Comparison of ENCODE assay signal across 4 cellular contexts in the genomic region with DNA sequence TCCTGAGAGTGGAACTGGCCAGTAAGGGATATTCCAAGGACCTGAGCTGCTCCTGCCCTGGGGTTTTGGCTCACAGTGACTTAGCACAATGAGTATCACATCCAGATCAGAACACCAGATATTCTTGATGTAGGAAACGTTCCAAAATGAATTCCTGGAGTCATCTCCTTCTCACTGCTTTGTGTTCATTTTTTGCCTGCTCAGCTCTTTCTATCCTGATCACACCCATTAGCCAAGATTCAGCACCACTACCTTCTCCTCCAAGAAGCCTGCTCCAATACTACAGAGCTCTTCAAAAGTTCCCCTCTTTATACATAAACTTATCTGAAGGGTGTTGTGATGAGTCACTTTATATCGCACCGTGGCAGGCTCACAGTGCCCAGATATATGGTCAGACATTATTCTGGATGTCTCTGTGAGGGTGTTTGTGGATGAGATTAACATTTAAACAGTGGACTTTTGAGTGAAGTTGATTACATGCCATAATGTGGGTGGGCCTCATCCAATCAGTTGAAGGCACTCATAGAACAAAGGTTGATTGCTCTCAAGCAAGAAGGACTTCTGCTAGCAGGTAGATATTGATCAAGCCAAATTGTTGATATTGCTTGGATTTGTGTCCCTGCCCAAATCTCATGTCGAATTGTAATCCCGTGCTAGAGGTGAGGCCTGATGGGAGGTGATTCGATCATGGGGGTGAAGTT.
A peak's percentile ranks its signal among the peaks of the same experiment; 100 is the strongest.
TF ChIP-seq lines count a peak whose summit lies in the region.

No MANE protein-coding gene starts in this region.

TF ChIP-seq in A549, 52 proteins besides CTCF, POLR2A, EP300 and RAD21 (continued from another document):
- TF ChIP-seq MAFK (IDR thresholded peaks at IDR 0.05; ENCODE audit: partially characterized antibody) (peak; percentile 95), ZC3H11A (IDR thresholded peaks at IDR 0.05) (no peak)
TF ChIP-seq in A549: peak in this region for 1.

TF ChIP-seq in IMR-90, 13 proteins besides CTCF, POLR2A, EP300 and RAD21:
- TF ChIP-seq BHLHE40 (IDR thresholded peaks at IDR 0.05; ENCODE audit: low read depth, low read length) (no peak), MXI1 (IDR thresholded peaks at IDR 0.05; ENCODE audit: borderline replicate concordance, low read depth, low read length) (no peak), MAFK (IDR thresholded peaks at IDR 0.05; ENCODE audit: low read depth, low read length) (peak; percentile 77), RFX5 (IDR thresholded peaks at IDR 0.05; ENCODE audit: low read depth, low read length) (no peak), NFE2L2 (IDR thresholded peaks at IDR 0.05; ENCODE audit: low read depth, low read length) (no peak), CEBPB (IDR thresholded peaks at IDR 0.05; ENCODE audit: low read depth, low read length) (no peak), SMC3 (IDR thresholded peaks at IDR 0.05; ENCODE audit: low read depth, low read length) (no peak)
- TF ChIP-seq, protein P1, sequence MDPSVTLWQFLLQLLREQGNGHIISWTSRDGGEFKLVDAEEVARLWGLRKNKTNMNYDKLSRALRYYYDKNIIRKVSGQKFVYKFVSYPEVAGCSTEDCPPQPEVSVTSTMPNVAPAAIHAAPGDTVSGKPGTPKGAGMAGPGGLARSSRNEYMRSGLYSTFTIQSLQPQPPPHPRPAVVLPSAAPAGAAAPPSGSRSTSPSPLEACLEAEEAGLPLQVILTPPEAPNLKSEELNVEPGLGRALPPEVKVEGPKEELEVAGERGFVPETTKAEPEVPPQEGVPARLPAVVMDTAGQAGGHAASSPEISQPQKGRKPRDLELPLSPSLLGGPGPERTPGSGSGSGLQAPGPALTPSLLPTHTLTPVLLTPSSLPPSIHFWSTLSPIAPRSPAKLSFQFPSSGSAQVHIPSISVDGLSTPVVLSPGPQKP (IDR thresholded peaks at IDR 0.05; ENCODE audit: borderline replicate concordance, low read depth, low read length) = no peak
- TF ChIP-seq, protein P2, sequence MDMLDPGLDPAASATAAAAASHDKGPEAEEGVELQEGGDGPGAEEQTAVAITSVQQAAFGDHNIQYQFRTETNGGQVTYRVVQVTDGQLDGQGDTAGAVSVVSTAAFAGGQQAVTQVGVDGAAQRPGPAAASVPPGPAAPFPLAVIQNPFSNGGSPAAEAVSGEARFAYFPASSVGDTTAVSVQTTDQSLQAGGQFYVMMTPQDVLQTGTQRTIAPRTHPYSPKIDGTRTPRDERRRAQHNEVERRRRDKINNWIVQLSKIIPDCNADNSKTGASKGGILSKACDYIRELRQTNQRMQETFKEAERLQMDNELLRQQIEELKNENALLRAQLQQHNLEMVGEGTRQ (IDR thresholded peaks at IDR 0.05; ENCODE audit: low read depth, low read length) = no peak

TF ChIP-seq in K562, 482 proteins besides CTCF, POLR2A, EP300 and RAD21 (continues in another document):
- peak; percentile 13 for TF ChIP-seq RBM25 (IDR thresholded peaks at IDR 0.05; ENCODE audit: low read depth, low read length, severe bottlenecking)
- TF ChIP-seq ZNF384 (IDR thresholded peaks at IDR 0.05; ENCODE audit: low read depth, low read length) = no peak
- TF ChIP-seq CBFA2T3 (IDR thresholded peaks at IDR 0.05) = peak; percentile 19; the same call in 1 of the 2 replicates
- peak; percentile 57 for TF ChIP-seq MAFF (IDR thresholded peaks at IDR 0.05; ENCODE audit: low read length)
- no peak for TF ChIP-seq NR4A1 (CRISPR knock-in tag; IDR thresholded peaks at IDR 0.05)
- TF ChIP-seq NR4A1 (tag; IDR thresholded peaks at IDR 0.05) = no peak
- no peak for TF ChIP-seq ZNF551 (CRISPR knock-in tag; IDR thresholded peaks at IDR 0.05)
- TF ChIP-seq, protein P3, sequence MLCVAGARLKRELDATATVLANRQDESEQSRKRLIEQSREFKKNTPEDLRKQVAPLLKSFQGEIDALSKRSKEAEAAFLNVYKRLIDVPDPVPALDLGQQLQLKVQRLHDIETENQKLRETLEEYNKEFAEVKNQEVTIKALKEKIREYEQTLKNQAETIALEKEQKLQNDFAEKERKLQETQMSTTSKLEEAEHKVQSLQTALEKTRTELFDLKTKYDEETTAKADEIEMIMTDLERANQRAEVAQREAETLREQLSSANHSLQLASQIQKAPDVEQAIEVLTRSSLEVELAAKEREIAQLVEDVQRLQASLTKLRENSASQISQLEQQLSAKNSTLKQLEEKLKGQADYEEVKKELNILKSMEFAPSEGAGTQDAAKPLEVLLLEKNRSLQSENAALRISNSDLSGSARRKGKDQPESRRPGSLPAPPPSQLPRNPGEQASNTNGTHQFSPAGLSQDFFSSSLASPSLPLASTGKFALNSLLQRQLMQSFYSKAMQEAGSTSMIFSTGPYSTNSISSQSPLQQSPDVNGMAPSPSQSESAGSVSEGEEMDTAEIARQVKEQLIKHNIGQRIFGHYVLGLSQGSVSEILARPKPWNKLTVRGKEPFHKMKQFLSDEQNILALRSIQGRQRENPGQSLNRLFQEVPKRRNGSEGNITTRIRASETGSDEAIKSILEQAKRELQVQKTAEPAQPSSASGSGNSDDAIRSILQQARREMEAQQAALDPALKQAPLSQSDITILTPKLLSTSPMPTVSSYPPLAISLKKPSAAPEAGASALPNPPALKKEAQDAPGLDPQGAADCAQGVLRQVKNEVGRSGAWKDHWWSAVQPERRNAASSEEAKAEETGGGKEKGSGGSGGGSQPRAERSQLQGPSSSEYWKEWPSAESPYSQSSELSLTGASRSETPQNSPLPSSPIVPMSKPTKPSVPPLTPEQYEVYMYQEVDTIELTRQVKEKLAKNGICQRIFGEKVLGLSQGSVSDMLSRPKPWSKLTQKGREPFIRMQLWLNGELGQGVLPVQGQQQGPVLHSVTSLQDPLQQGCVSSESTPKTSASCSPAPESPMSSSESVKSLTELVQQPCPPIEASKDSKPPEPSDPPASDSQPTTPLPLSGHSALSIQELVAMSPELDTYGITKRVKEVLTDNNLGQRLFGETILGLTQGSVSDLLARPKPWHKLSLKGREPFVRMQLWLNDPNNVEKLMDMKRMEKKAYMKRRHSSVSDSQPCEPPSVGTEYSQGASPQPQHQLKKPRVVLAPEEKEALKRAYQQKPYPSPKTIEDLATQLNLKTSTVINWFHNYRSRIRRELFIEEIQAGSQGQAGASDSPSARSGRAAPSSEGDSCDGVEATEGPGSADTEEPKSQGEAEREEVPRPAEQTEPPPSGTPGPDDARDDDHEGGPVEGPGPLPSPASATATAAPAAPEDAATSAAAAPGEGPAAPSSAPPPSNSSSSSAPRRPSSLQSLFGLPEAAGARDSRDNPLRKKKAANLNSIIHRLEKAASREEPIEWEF (CRISPR knock-in tag; IDR thresholded peaks at IDR 0.05) = no peak
- TF ChIP-seq, protein P4, sequence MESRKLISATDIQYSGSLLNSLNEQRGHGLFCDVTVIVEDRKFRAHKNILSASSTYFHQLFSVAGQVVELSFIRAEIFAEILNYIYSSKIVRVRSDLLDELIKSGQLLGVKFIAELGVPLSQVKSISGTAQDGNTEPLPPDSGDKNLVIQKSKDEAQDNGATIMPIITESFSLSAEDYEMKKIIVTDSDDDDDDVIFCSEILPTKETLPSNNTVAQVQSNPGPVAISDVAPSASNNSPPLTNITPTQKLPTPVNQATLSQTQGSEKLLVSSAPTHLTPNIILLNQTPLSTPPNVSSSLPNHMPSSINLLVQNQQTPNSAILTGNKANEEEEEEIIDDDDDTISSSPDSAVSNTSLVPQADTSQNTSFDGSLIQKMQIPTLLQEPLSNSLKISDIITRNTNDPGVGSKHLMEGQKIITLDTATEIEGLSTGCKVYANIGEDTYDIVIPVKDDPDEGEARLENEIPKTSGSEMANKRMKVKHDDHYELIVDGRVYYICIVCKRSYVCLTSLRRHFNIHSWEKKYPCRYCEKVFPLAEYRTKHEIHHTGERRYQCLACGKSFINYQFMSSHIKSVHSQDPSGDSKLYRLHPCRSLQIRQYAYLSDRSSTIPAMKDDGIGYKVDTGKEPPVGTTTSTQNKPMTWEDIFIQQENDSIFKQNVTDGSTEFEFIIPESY (CRISPR knock-in tag; IDR thresholded peaks at IDR 0.05) = no peak
- no peak for TF ChIP-seq MCM5 (IDR thresholded peaks at IDR 0.05; ENCODE audit: low read depth)
- peak; percentile 77 for TF ChIP-seq C11orf30 (IDR thresholded peaks at IDR 0.05; ENCODE audit: low read depth)
- TF ChIP-seq ZNF561 (CRISPR knock-in tag; conservative IDR thresholded peaks at IDR 0.05) = no peak
- TF ChIP-seq ZNF707 (CRISPR knock-in tag; conservative IDR thresholded peaks at IDR 0.05) = no peak
- TF ChIP-seq NCOA4 (IDR thresholded peaks at IDR 0.05; ENCODE audit: partially characterized antibody) = no peak
- peak; percentile 78 for TF ChIP-seq ZNF316 (IDR thresholded peaks at IDR 0.05)
- peak; percentile 91 for TF ChIP-seq ZNF134 (CRISPR knock-in tag; conservative IDR thresholded peaks at IDR 0.05)
- no peak for TF ChIP-seq DIDO1 (tag; IDR thresholded peaks at IDR 0.05; ENCODE audit: low read depth)
- TF ChIP-seq MAFK (IDR thresholded peaks at IDR 0.05; ENCODE audit: low read length) = peak; percentile 62

TF ChIP-seq in SK-N-SH treated with all-trans-retinoic acid at 6 μM for 48 hours, 23 proteins besides CTCF, POLR2A, EP300 and RAD21:
- TF ChIP-seq, protein P5, sequence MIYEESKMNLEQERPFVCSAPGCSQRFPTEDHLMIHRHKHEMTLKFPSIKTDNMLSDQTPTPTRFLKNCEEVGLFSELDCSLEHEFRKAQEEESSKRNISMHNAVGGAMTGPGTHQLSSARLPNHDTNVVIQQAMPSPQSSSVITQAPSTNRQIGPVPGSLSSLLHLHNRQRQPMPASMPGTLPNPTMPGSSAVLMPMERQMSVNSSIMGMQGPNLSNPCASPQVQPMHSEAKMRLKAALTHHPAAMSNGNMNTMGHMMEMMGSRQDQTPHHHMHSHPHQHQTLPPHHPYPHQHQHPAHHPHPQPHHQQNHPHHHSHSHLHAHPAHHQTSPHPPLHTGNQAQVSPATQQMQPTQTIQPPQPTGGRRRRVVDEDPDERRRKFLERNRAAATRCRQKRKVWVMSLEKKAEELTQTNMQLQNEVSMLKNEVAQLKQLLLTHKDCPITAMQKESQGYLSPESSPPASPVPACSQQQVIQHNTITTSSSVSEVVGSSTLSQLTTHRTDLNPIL (CRISPR knock-in tag; IDR thresholded peaks at IDR 0.05; ENCODE audit: low read depth) = no peak
- TF ChIP-seq OSR1 (CRISPR knock-in tag; IDR thresholded peaks at IDR 0.05) = no peak
- TF ChIP-seq, protein P6, sequence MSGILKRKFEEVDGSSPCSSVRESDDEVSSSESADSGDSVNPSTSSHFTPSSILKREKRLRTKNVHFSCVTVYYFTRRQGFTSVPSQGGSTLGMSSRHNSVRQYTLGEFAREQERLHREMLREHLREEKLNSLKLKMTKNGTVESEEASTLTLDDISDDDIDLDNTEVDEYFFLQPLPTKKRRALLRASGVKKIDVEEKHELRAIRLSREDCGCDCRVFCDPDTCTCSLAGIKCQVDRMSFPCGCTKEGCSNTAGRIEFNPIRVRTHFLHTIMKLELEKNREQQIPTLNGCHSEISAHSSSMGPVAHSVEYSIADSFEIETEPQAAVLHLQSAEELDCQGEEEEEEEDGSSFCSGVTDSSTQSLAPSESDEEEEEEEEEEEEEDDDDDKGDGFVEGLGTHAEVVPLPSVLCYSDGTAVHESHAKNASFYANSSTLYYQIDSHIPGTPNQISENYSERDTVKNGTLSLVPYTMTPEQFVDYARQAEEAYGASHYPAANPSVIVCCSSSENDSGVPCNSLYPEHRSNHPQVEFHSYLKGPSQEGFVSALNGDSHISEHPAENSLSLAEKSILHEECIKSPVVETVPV (CRISPR knock-in tag; IDR thresholded peaks at IDR 0.05) = no peak
- TF ChIP-seq TOX (CRISPR knock-in tag; IDR thresholded peaks at IDR 0.05; ENCODE audit: borderline replicate concordance) = no peak
- no peak for TF ChIP-seq ZFP3 (CRISPR knock-in tag; IDR thresholded peaks at IDR 0.05)
- no peak for TF ChIP-seq TCF4 (CRISPR knock-in tag; IDR thresholded peaks at IDR 0.05; ENCODE audit: borderline replicate concordance)
- TF ChIP-seq, protein P7, sequence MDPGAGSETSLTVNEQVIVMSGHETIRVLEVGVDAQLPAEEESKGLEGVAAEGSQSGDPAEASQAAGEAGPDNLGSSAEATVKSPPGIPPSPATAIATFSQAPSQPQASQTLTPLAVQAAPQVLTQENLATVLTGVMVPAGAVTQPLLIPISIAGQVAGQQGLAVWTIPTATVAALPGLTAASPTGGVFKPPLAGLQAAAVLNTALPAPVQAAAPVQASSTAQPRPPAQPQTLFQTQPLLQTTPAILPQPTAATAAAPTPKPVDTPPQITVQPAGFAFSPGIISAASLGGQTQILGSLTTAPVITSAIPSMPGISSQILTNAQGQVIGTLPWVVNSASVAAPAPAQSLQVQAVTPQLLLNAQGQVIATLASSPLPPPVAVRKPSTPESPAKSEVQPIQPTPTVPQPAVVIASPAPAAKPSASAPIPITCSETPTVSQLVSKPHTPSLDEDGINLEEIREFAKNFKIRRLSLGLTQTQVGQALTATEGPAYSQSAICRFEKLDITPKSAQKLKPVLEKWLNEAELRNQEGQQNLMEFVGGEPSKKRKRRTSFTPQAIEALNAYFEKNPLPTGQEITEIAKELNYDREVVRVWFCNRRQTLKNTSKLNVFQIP (CRISPR knock-in tag; IDR thresholded peaks at IDR 0.05; ENCODE audit: borderline replicate concordance, low read depth) = no peak
- no peak for TF ChIP-seq ZC3H10 (CRISPR knock-in tag; IDR thresholded peaks at IDR 0.05)
- TF ChIP-seq ZFP30 (CRISPR knock-in tag; IDR thresholded peaks at IDR 0.05) = no peak
- no peak for TF ChIP-seq PPARA (CRISPR knock-in tag; IDR thresholded peaks at IDR 0.05; ENCODE audit: borderline replicate concordance)
- TF ChIP-seq BACH2 (CRISPR knock-in tag; IDR thresholded peaks at IDR 0.05; ENCODE audit: borderline replicate concordance) = no peak
- no peak for TF ChIP-seq SNAI2 (CRISPR knock-in tag; IDR thresholded peaks at IDR 0.05)
- no peak for TF ChIP-seq ESRRG (CRISPR knock-in tag; IDR thresholded peaks at IDR 0.05)
- no peak for TF ChIP-seq ZNF565 (CRISPR knock-in tag; conservative IDR thresholded peaks at IDR 0.05; ENCODE audit: low read depth)
- no peak for TF ChIP-seq ISL1 (CRISPR knock-in tag; IDR thresholded peaks at IDR 0.05)
- TF ChIP-seq CSDC2 (CRISPR knock-in tag; IDR thresholded peaks at IDR 0.05) = no peak
- TF ChIP-seq TSHZ2 (CRISPR knock-in tag; IDR thresholded peaks at IDR 0.05) = no peak
